Comparison of ENCODE assay signal across 17 cellular contexts in the genomic region with DNA sequence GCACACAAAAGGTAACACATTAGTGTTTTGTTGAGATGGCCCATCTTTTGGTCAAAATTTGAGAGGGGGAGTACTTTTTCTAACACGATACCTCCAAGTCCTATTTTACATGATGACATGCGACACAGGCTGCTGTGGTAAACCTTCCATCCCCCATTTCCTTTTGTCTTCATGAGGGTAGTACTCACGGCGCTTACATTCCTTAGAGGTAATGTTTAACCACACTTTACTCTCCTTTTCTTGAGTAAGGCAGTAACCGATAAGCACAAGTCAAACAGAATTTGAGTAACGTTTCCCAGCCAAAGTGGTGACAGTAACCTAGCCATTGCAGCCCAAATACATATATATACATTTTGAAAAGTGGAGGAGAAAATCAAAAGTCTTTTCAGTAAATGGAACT. TPM values are rescaled to one million over a fixed set of nuclear protein-coding genes. Genes with fewer than 3 reads are reported as not detected.
DNase-seq lines count a peak whose midpoint lies in the region; ATAC-seq and TF ChIP-seq lines count a peak whose summit lies in the region.
"Had no signal": no experiment of that assay in that cellular context is flagged by ENCODE, and none has a peak within 500 bp of the region (broad histone marks: within the 10 kb centered on the region; RNA-seq: fewer than 3 reads in every experiment).

No MANE protein-coding gene starts in this region.

- intact Hi-C loops in stomach (cut with DNase I; ENCODE audit: low total_unique reads) = no loop called here

- no peaks in the 10 kb centered on the region for H3K9me3 ChIP-seq in stomach

- peaks cover 1% of the 10 kb centered on the region for H3K36me3 ChIP-seq in kidney epithelial cell (ENCODE audit: control insufficient read depth, insufficient read depth, low read length)
- H3K36me3 ChIP-seq in stomach = peaks cover 55 to 91% (median 88%) of the 10 kb centered on the region in 4 donors

- DNase-seq in HT-29 (ENCODE audit: low spot score) = peak; percentile 47
- DNase-seq in astrocyte of the hippocampus (ENCODE audit: low read depth, low spot score) = peak; percentile 56
- DNase-seq in kidney epithelial cell (ENCODE audit: low read depth) = peak; percentile 93
- DNase-seq in stomach = no peak
- DNase-seq in NCI-H187 treated with DMSO at 0.1 percent for 48 hours (lab: John Stamatoyannopoulos, UW) = no peak
- no peak for DNase-seq in DMS 273 (lab: John Stamatoyannopoulos, UW; ENCODE audit: unreplicated experiment)
- DNase-seq: activated CD8-positive, alpha-beta memory T cell treated with anti-CD3 and anti-CD28 coated beads, Interleukin-2, amount 50 U/mL, for 4 hours; CD4-positive, CD25-positive, alpha-beta regulatory T cell; dermis blood vessel endothelial cell; GF-D8; immature natural killer cell; naive thymus-derived CD8-positive, alpha-beta T cell; NCI-H2171 treated with DMSO at 0.1 percent for 48 hours; stimulated activated naive CD8-positive, alpha-beta T cell treated with anti-CD3 and anti-CD28 coated beads, Interleukin-15, Interleukin-2, amounts not matched to agents 100 U/mL and 50 U/mL, for 24 hours; WERI-Rb-1 had no signal

- no peak for TF ChIP-seq EP300 in stomach (IDR thresholded peaks at IDR 0.05)

- ATAC-seq in GM18520 (IDR thresholded peaks at IDR 0.05; ENCODE audit: unreplicated experiment) = no peak
- ATAC-seq: naive thymus-derived CD8-positive, alpha-beta T cell; sciatic nerve; stimulated activated naive CD8-positive, alpha-beta T cell treated with anti-CD3 and anti-CD28 coated beads, Interleukin-15, Interleukin-2, amounts not matched to agents 100 U/mL and 50 U/mL, for 24 hours had no signal

- H3K4me1 ChIP-seq in stomach = peaks cover 5 to 28% (median 9%) of the 10 kb centered on the region in 4 donors

- WGBS in stomach, 5 donors = 31 to 61% (median 39%) methylated on average over 6 of the region's 6 CpGs

- TF ChIP-seq POLR2A in stomach (IDR thresholded peaks at IDR 0.05) = no peak

- no peak for TF ChIP-seq CTCF in kidney epithelial cell (IDR thresholded peaks at IDR 0.05; ENCODE audit: insufficient read depth, low read length, poor library complexity, severe bottlenecking)
- no peak for TF ChIP-seq CTCF in stomach (IDR thresholded peaks at IDR 0.05)

- H3K4me3 ChIP-seq in kidney epithelial cell (ENCODE audit: low read depth, low read length) (no peak overlapping the region), stomach (no peak overlapping the region)

- H3K27me3 ChIP-seq in kidney epithelial cell (ENCODE audit: control insufficient read depth, insufficient read depth, low read length) (no peaks in the 10 kb centered on the region), stomach (no peaks in the 10 kb centered on the region)

- H3K27ac ChIP-seq in stomach = peak overlapping the region; percentile 63 to 76 (median 66)
- H3K27ac ChIP-seq: WERI-Rb-1 had no signal

RNA-seq across cellular contexts. Expression of gene PITPNM3, which starts 35.8 kb away (rescaled TPM):
- 3.6 and 4.0 TPM in 2 replicates for total RNA-seq in HT-29 (2014; rRNA removed; shearing (Covaris generic))
- total RNA-seq in kidney epithelial cell = 1.6 and 2.2 TPM in 2 replicates
- 10 to 100 TPM in 3 of 5 donors, 1 to 10 TPM in 2; 4.3 to 19.3 (median 13.4) TPM for total RNA-seq in stomach
- 1 to 10 TPM; 1.1 to 4.9 (median 2.4) TPM for polyA plus RNA-seq in stomach
- polyA plus RNA-seq: naive thymus-derived CD8-positive, alpha-beta T cell had no signal

RNA-seq across cellular contexts. Expression of gene KIAA0753, which starts 48.3 kb away (rescaled TPM):
- total RNA-seq in HT-29 (2014; rRNA removed; shearing (Covaris generic)) = 7.4 and 8.5 TPM in 2 replicates
- total RNA-seq in kidney epithelial cell (20.2 and 24.2 TPM in 2 replicates), stomach (100 to 1,000 TPM in 1 of 5 donors, 10 to 100 TPM in 4; 15.4 to 138 (median 35.4) TPM)
- 1 to 10 TPM; 3.8 to 7.1 (median 4.9) TPM for polyA plus RNA-seq in stomach

RNA-seq across cellular contexts. Expression of gene TXNDC17, which starts 48.7 kb away (rescaled TPM):
- 79.0 and 86.0 TPM in 2 replicates for total RNA-seq in HT-29 (2014; rRNA removed; shearing (Covaris generic))
- total RNA-seq in kidney epithelial cell = 193 and 245 TPM in 2 replicates
- total RNA-seq in stomach = 100 to 1,000 TPM in 2 of 5 donors, 10 to 100 TPM in 2, not detected in 1; 28.7 to 169 (median 124) TPM
- polyA plus RNA-seq in stomach = 100 to 1,000 TPM; 250 to 375 (median 326) TPM

RNA-seq across cellular contexts. Expression of gene MED31, which starts 59.2 kb away (rescaled TPM):
- 4.1 and 7.0 TPM in 2 replicates for total RNA-seq in HT-29 (2014; rRNA removed; shearing (Covaris generic))
- total RNA-seq in kidney epithelial cell (10.6 and 13.5 TPM in 2 replicates), stomach (10 to 100 TPM in 2 of 5 donors, 1 to 10 TPM in 2, not detected in 1; 1.4 to 14.0 (median 8.1) TPM)
- 10 to 100 TPM; 12.5 to 28.4 (median 16.4) TPM for polyA plus RNA-seq in stomach

RNA-seq across cellular contexts. Expression of gene C17orf100, which starts 59.4 kb away (rescaled TPM):
- 0.31 and 1.1 TPM in 2 replicates for total RNA-seq in HT-29 (2014; rRNA removed; shearing (Covaris generic))
- 0.34 and 0.46 TPM in 2 replicates for total RNA-seq in kidney epithelial cell
- total RNA-seq in stomach = 10 to 100 TPM in 1 of 5 donors, 1 to 10 TPM in 1, under 1 TPM in 1, not detected in 2; 0.55 to 14.2 (median 1.9) TPM
- polyA plus RNA-seq in stomach = 1 to 10 TPM; 1.7 to 3.3 (median 1.7) TPM

Comparison
In these comparisons a context has a peak if more than half of its experiments do, and no peak if none do; other contexts are left out.
1. DNase-seq: peak in HT-29 (single experiment), astrocyte of the hippocampus (single experiment) and kidney epithelial cell (single experiment); none in stomach (single experiment), NCI-H187 treated with DMSO at 0.1 percent for 48 hours (single experiment) and DMS 273 (single experiment).